ENCODE assay signal across 8 cellular contexts in genomic region chr18:1680108-1680507, GRCh38.
"Had no signal": no experiment of that assay in that cellular context is flagged by ENCODE, and none has a peak within 500 bp of the region (broad histone marks: within the 10 kb centered on the region; RNA-seq: fewer than 3 reads in every experiment).

No MANE protein-coding gene starts in this region.

- DNase-seq: GM23248, GOT3, H7, H9, HCEC 1CT, HFFc6 had no signal

- H3K9me3 ChIP-seq: HAP-1 had no signal

- H3K4me2 ChIP-seq: GM23338 had no signal

- H3K27ac ChIP-seq: GM23248 had no signal

- H3K9ac ChIP-seq: GM23248 had no signal

- H3K36me3 ChIP-seq: HAP-1 had no signal

- H3K4me3 ChIP-seq: GM23248, GM23338, HAP-1 had no signal

- H2AFZ ChIP-seq: GM23248 had no signal
